1 cellular context compared by ENCODE assay signal in genomic region chr2:11546072-11546471, GRCh38.
TF ChIP-seq lines count a peak whose summit lies in the region.

No MANE protein-coding gene starts in this region.

TF ChIP-seq in HepG2, 621 proteins besides CTCF, POLR2A, EP300 and RAD21 (continued from another document):
- TF ChIP-seq ZNF574 (CRISPR knock-in tag; IDR thresholded peaks at IDR 0.05) (no peak), GMEB2 (CRISPR knock-in tag; IDR thresholded peaks at IDR 0.05; ENCODE audit: low read depth) (no peak), ZNF570 (CRISPR knock-in tag; IDR thresholded peaks at IDR 0.05; ENCODE audit: borderline replicate concordance) (no peak), ZNF543 (CRISPR knock-in tag; IDR thresholded peaks at IDR 0.05) (no peak), JDP2 (CRISPR knock-in tag; IDR thresholded peaks at IDR 0.05; ENCODE audit: borderline replicate concordance) (no peak), PHF21A (CRISPR knock-in tag; IDR thresholded peaks at IDR 0.05) (no peak), KDM2A (CRISPR knock-in tag; IDR thresholded peaks at IDR 0.05; ENCODE audit: borderline replicate concordance, low read depth) (no peak), NFRKB (IDR thresholded peaks at IDR 0.05) (no peak), AKAP8 (CRISPR knock-in tag; IDR thresholded peaks at IDR 0.05) (no peak)
